28 cellular contexts compared by ENCODE assay signal in the genomic region with DNA sequence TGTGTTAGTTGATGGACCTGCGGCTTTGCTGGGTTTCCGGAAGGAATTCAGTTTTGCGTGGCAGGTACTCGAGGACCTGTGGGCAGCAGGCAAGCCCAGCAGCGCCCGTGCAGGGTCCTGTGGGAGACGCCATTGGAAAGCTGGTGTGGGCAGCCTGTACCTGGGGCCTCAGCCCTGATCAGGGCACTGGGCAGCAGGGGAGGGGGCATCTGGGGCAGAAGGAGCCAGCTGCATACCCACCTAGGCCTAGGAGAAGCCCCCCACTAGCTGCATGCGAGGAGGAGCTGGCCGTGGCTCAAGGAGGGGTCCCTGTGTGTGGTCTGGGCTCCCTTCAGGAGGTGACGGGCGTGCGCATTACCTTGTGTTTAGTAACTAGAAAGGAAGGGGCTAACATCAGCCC. TPM values are rescaled to one million over a fixed set of nuclear protein-coding genes. Genes with fewer than 3 reads are reported as not detected.
"Had no signal": no experiment of that assay in that cellular context is flagged by ENCODE, and none has a peak within 500 bp of the region (broad histone marks: within the 10 kb centered on the region; RNA-seq: fewer than 3 reads in every experiment).

No MANE protein-coding gene starts in this region.

- H3K36me3 ChIP-seq: ascending aorta, breast epithelium, cardiac muscle cell had no signal

- H3K27me3 ChIP-seq: ascending aorta, breast epithelium, cardiac muscle cell, dorsolateral prefrontal cortex, heart left ventricle had no signal

- ATAC-seq: activated CD4-positive, alpha-beta T cell treated with anti-CD3 and anti-CD28 coated beads for 36 hours; activated CD8-positive, alpha-beta memory T cell treated with anti-CD3 and anti-CD28 coated beads, Interleukin-2, amount 10 ng/mL, durations not matched to agents 7 days and 5 days; activated CD8-positive, alpha-beta T cell treated with anti-CD3 and anti-CD28 coated beads, Interleukin-2, amount 10 ng/mL, durations not matched to agents 7 days and 5 days; activated naive CD4-positive, alpha-beta T cell treated with anti-CD3 and anti-CD28 coated beads, Interleukin-2, amount 50 U/mL, for 72 hours; activated T-helper 17 cell treated with anti-CD3 and anti-CD28 coated beads, Interleukin-2, amount 50 U/mL, for 72 hours; esophagus mucosa; heart left ventricle had no signal

- H3K4me3 ChIP-seq: ascending aorta, breast epithelium, cardiac muscle cell, coronary artery, dorsolateral prefrontal cortex, heart left ventricle had no signal

- DNase-seq: activated CD4-positive, alpha-beta memory T cell treated with anti-CD3 and anti-CD28 coated beads for 36 hours; activated CD4-positive, alpha-beta T cell treated with anti-CD3 and anti-CD28 coated beads for 36 hours; activated CD4-positive, alpha-beta T cell treated with anti-CD3 and anti-CD28 coated beads, Interleukin-2, amount 10 ng/mL, durations not matched to agents 24 days and 14 days; activated CD4-positive, CD25-positive, alpha-beta regulatory T cell; activated CD4-positive, CD25-positive, alpha-beta regulatory T cell treated with anti-CD3 and anti-CD28 coated beads, Interleukin-2, amount 50 U/mL, for 72 hours; activated CD8-positive, alpha-beta memory T cell treated with anti-CD3 and anti-CD28 coated beads, Interleukin-2, amount 10 ng/mL, durations not matched to agents 7 days and 5 days; activated CD8-positive, alpha-beta memory T cell treated with anti-CD3 and anti-CD28 coated beads, Interleukin-2, amount 50 U/mL, for 4 hours; activated CD8-positive, alpha-beta T cell treated with anti-CD3 and anti-CD28 coated beads, Interleukin-2, amount 10 ng/mL, durations not matched to agents 7 days and 5 days; activated effector memory CD4-positive, alpha-beta T cell treated with Interleukin-2 at 50 U/mL for 16 hours; activated gamma-delta T cell treated with Interleukin-2 at 50 U/mL for 16 hours; activated naive CD4-positive, alpha-beta T cell treated with Interleukin-2 at 50 U/mL for 16 hours; activated naive CD8-positive, alpha-beta T cell treated with anti-CD3 and anti-CD28 coated beads, Interleukin-2, amount 10 ng/mL, durations not matched to agents 7 days and 5 days; activated T-cell treated with anti-CD3 and anti-CD28 coated beads, Interleukin-2, amount 50 U/mL, for 1 hour; central memory CD4-positive, alpha-beta T cell; cerebellar nuclear complex; effector memory CD4-positive, alpha-beta T cell; endodermal cell; foreskin fibroblast; T-helper 2 cell had no signal

- H3K27ac ChIP-seq: ascending aorta, breast epithelium, cardiac muscle cell, coronary artery, dorsolateral prefrontal cortex, heart left ventricle had no signal

- H3K9me3 ChIP-seq: ascending aorta, breast epithelium, heart left ventricle had no signal

- H3K4me1 ChIP-seq: ascending aorta, breast epithelium, heart left ventricle had no signal

RNA-seq across cellular contexts. Expression of a gene that starts 31.4 kb away (rescaled TPM):
- total RNA-seq: ascending aorta had no signal
